Comparison of ENCODE assay signal across 15 cellular contexts in genomic region chr22:38712496-38713207, GRCh38. TPM values are rescaled to one million over a fixed set of nuclear protein-coding genes. Genes with fewer than 3 reads are reported as not detected.
DNase-seq lines count a peak whose midpoint lies in the region; ATAC-seq, FAIRE-seq and TF ChIP-seq lines count a peak whose summit lies in the region.
"Had no signal": no experiment of that assay in that cellular context is flagged by ENCODE, and none has a peak within 500 bp of the region (broad histone marks: within the 10 kb centered on the region; RNA-seq: fewer than 3 reads in every experiment).

No MANE protein-coding gene starts in this region.

- no peaks in the 10 kb centered on the region for H3K27me3 ChIP-seq in SJCRH30
- H3K27me3 ChIP-seq: ascending aorta had no signal

- peaks cover 19% of the 10 kb centered on the region for H3K36me3 Mint-ChIP-seq in mesothelial cell of epicardium

- H3K27ac ChIP-seq in temporal lobe (ENCODE audit: low read depth, low read length) (peak overlapping the region; percentile 4), kidney (ENCODE audit: low read depth in 2 of 2, low read length in 2 of 2) (no peak overlapping the region), SJCRH30 (no peak overlapping the region)
- H3K27ac ChIP-seq: ascending aorta, HL-60 had no signal

- no peak for FAIRE-seq in kidney (lab: Jason Lieb, UNC)

- H3K27ac Mint-ChIP-seq in mesothelial cell of epicardium = peak overlapping the region; percentile 24

- H3K4me3 Mint-ChIP-seq in mesothelial cell of epicardium = no peak overlapping the region

- intact Hi-C loops in cardiac septum (cut with DNase I) (no loop called here), left ventricle myocardium superior (cut with micrococcal nuclease) (no loop called here), kidney (cut with DNase I) (no loop called here)

- no peak for TF ChIP-seq CTCF in mesothelial cell of epicardium (IDR thresholded peaks at IDR 0.05; ENCODE audit: unreplicated experiment)
- TF ChIP-seq CTCF in kidney (IDR thresholded peaks at IDR 0.05; ENCODE audit: borderline replicate concordance, extremely low read depth, insufficient read depth) = no peak

- H3K36me3 ChIP-seq in kidney (ENCODE audit: control insufficient read depth in 1 of 2, insufficient read depth in 2 of 2, low read length in 2 of 2) (peaks cover 10 to 14% of the 10 kb centered on the region in 2 donors), SJCRH30 (no peaks in the 10 kb centered on the region; the same call in 1 of the 2 replicates)

- H3K4me1 ChIP-seq in kidney (ENCODE audit: control insufficient read depth in 1 of 2, insufficient read depth in 1 of 2, low read depth in 1 of 2, low read length in 2 of 2) = peaks cover 5 to 21% of the 10 kb centered on the region in 2 donors
- no peaks in the 10 kb centered on the region for H3K4me1 ChIP-seq in SJCRH30

- no peaks in the 10 kb centered on the region for H3K27me3 Mint-ChIP-seq in mesothelial cell of epicardium (ENCODE audit: low read depth)

- DNase-seq in cardiac septum (ENCODE audit: low spot score) = peak; percentile 19
- DNase-seq in left ventricle myocardium superior = no peak
- DNase-seq in astrocyte of the hippocampus (ENCODE audit: low read depth, low spot score) = peak; percentile 30
- no peak for DNase-seq in mesothelial cell of epicardium (ENCODE audit: low spot score in 2 of 2, unreplicated experiment in 2 of 2)
- no peak for DNase-seq in kidney
- no peak for DNase-seq in SJCRH30
- DNase-seq: activated CD4-positive, alpha-beta T cell treated with anti-CD3 and anti-CD28 coated beads, Interleukin-2, amount 50 U/mL, for 1 hour; kidney glomerular epithelial cell; NCI-H1436; NCI-H226; T1000 had no signal

- H3K9me3 Mint-ChIP-seq in mesothelial cell of epicardium = no peaks in the 10 kb centered on the region

- no peak overlapping the region for H3K4me3 ChIP-seq in kidney (ENCODE audit: low read length in 2 of 2)
- H3K4me3 ChIP-seq in SJCRH30 = no peak overlapping the region
- H3K4me3 ChIP-seq: ascending aorta had no signal

- ATAC-seq in left ventricle myocardium superior (no peak), GM19328 (IDR thresholded peaks at IDR 0.05; ENCODE audit: unreplicated experiment) (no peak)

- no peak overlapping the region for H3K9ac ChIP-seq in kidney (ENCODE audit: low read length in 2 of 2)

- no peaks in the 10 kb centered on the region for H3K9me3 ChIP-seq in kidney (ENCODE audit: control insufficient read depth in 1 of 2, low read length in 2 of 2)
- H3K9me3 ChIP-seq in SJCRH30 (replicated peaks) = no peaks in the 10 kb centered on the region
- H3K9me3 ChIP-seq: ascending aorta had no signal

- H3K4me1 Mint-ChIP-seq in mesothelial cell of epicardium = peaks cover 34% of the 10 kb centered on the region

RNA-seq across cellular contexts. Expression of gene GTPBP1, which starts 6.9 kb away (rescaled TPM):
- total RNA-seq in cardiac septum (34.3 TPM), left ventricle myocardium superior (36.5 TPM), mesothelial cell of epicardium (71.6 to 74.3 TPM (median 73.1 TPM) in 3 replicates), temporal lobe (28.5 TPM), kidney (52.0 TPM)
- polyA plus RNA-seq in kidney (ENCODE audit: insufficient read depth, low read depth, low replicate concordance) = 11.7 TPM
- total RNA-seq in SJCRH30 (2014; rRNA removed; shearing (Covaris generic)) = 27.2 and 28.1 TPM in 2 replicates

RNA-seq across cellular contexts. Expression of gene JOSD1, which starts 11.9 kb away (rescaled TPM):
- total RNA-seq in cardiac septum = 24.0 TPM
- total RNA-seq in left ventricle myocardium superior = 17.8 TPM
- total RNA-seq in mesothelial cell of epicardium = 58.4 to 59.6 TPM (median 59.6 TPM) in 3 replicates
- 44.5 TPM for total RNA-seq in temporal lobe
- total RNA-seq in kidney = 42.8 TPM
- polyA plus RNA-seq in kidney (ENCODE audit: insufficient read depth, low read depth, low replicate concordance) = 12.8 TPM
- 25.9 and 26.5 TPM in 2 replicates for total RNA-seq in SJCRH30 (2014; rRNA removed; shearing (Covaris generic))

RNA-seq across cellular contexts. Expression of gene TOMM22, which starts 30.9 kb away (rescaled TPM):
- 55.7 TPM for total RNA-seq in cardiac septum
- total RNA-seq in left ventricle myocardium superior = 65.5 TPM
- 59.7 to 68.1 TPM (median 61.4 TPM) in 3 replicates for total RNA-seq in mesothelial cell of epicardium
- 31.0 TPM for total RNA-seq in temporal lobe
- 55.0 TPM for total RNA-seq in kidney
- 103 TPM for polyA plus RNA-seq in kidney (ENCODE audit: insufficient read depth, low read depth, low replicate concordance)
- 79.0 and 84.3 TPM in 2 replicates for total RNA-seq in SJCRH30 (2014; rRNA removed; shearing (Covaris generic))

RNA-seq across cellular contexts. Expression of gene SUN2, which starts 43.1 kb away (rescaled TPM):
- total RNA-seq in cardiac septum (130 TPM), left ventricle myocardium superior (109 TPM), mesothelial cell of epicardium (59.8 to 63.0 TPM (median 61.2 TPM) in 3 replicates), temporal lobe (77.9 TPM), kidney (199 TPM)
- 41.7 TPM for polyA plus RNA-seq in kidney (ENCODE audit: insufficient read depth, low read depth, low replicate concordance)
- total RNA-seq in SJCRH30 (2014; rRNA removed; shearing (Covaris generic)) = 67.3 TPM in 2 replicates

RNA-seq across cellular contexts. Expression of gene CBY1, which starts 56.2 kb away (rescaled TPM):
- total RNA-seq in cardiac septum = 36.9 TPM
- 32.6 TPM for total RNA-seq in left ventricle myocardium superior
- total RNA-seq in mesothelial cell of epicardium = 38.5 to 40.4 TPM (median 40.0 TPM) in 3 replicates
- total RNA-seq in temporal lobe = 10.1 TPM
- 36.0 TPM for total RNA-seq in kidney
- polyA plus RNA-seq in kidney (ENCODE audit: insufficient read depth, low read depth, low replicate concordance) = 67.2 TPM
- total RNA-seq in SJCRH30 (2014; rRNA removed; shearing (Covaris generic)) = 8.2 and 9.9 TPM in 2 replicates

Comparison
In these comparisons a context has a peak if more than half of its experiments do, and no peak if none do; other contexts are left out.
1. DNase-seq: peak in cardiac septum (single experiment) and astrocyte of the hippocampus (single experiment); none in left ventricle myocardium superior (single experiment), mesothelial cell of epicardium (0 of 2), kidney (single experiment) and SJCRH30 (0 of 2).